Comparison of ENCODE assay signal across 1 cellular context in the genomic region with DNA sequence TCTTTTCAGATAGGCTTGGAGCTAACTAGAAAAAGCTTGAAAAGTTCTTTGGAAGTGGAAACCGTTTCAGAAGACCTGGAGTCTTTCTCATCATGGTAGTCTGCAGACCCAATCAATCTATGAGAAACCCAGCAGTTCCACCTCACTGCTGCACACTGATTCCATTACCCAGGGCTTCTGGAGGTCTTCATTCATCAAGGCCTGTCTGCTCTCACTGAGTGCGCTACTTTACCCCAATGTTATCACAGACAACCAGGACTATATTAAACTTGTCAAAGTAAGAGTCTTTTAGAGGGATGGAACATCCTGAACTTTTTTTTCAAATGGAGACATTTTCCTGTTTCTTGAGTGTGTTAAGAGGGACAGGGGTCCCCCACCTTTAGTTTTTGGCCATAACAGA.
TF ChIP-seq lines count a peak whose summit lies in the region.

No MANE protein-coding gene starts in this region.

TF ChIP-seq in H1, 55 proteins besides CTCF, POLR2A, EP300 and RAD21 (continued from another document):
- TF ChIP-seq, protein P1, sequence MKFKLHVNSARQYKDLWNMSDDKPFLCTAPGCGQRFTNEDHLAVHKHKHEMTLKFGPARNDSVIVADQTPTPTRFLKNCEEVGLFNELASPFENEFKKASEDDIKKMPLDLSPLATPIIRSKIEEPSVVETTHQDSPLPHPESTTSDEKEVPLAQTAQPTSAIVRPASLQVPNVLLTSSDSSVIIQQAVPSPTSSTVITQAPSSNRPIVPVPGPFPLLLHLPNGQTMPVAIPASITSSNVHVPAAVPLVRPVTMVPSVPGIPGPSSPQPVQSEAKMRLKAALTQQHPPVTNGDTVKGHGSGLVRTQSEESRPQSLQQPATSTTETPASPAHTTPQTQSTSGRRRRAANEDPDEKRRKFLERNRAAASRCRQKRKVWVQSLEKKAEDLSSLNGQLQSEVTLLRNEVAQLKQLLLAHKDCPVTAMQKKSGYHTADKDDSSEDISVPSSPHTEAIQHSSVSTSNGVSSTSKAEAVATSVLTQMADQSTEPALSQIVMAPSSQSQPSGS (IDR thresholded peaks at IDR 0.05; ENCODE audit: low read length): no peak
- TF ChIP-seq TEAD4 (IDR thresholded peaks at IDR 0.05; ENCODE audit: low read depth, low read length) (no peak), SIRT6 (IDR thresholded peaks at IDR 0.05; ENCODE audit: low read length) (no peak), RXRA (IDR thresholded peaks at IDR 0.05; ENCODE audit: insufficient read depth, low read depth, low read length) (no peak), SUZ12 (IDR thresholded peaks at IDR 0.05; ENCODE audit: low read length) (no peak), BCL11A (IDR thresholded peaks at IDR 0.05; ENCODE audit: low read depth in 2 of 2, low read length in 2 of 2) (no peak), CBX8 (IDR thresholded peaks at IDR 0.05; ENCODE audit: borderline replicate concordance, low read depth, low read length) (no peak), SIX5 (IDR thresholded peaks at IDR 0.05; ENCODE audit: low read depth, low read length) (no peak), YY1 (IDR thresholded peaks at IDR 0.05; ENCODE audit: low read depth, low read length) (no peak), CHD2 (IDR thresholded peaks at IDR 0.05; ENCODE audit: low read length) (no peak), POLR2AphosphoS5 (IDR thresholded peaks at IDR 0.05; ENCODE audit: low read depth, low read length) (no peak), PHF8 (conservative IDR thresholded peaks at IDR 0.05; ENCODE audit: low read depth, low read length) (no peak), EZH2 (IDR thresholded peaks at IDR 0.05; ENCODE audit: low read depth, low read length, severe bottlenecking) (no peak), KDM1A (IDR thresholded peaks at IDR 0.05; ENCODE audit: borderline replicate concordance, low read length) (no peak), RFX5 (IDR thresholded peaks at IDR 0.05; ENCODE audit: borderline replicate concordance, low read depth, low read length) (no peak), SP1 (IDR thresholded peaks at IDR 0.05; ENCODE audit: low read depth, low read length) (no peak)
